ENCODE assay signal across 1 cellular context in genomic region chr16:56710181-56710737, GRCh38.
TF ChIP-seq lines count a peak whose summit lies in the region.

No MANE protein-coding gene starts in this region.

TF ChIP-seq in GM12878, 131 proteins besides CTCF, POLR2A, EP300 and RAD21:
- no peak for TF ChIP-seq ZNF217 (IDR thresholded peaks at IDR 0.05)
- TF ChIP-seq RFX5 (IDR thresholded peaks at IDR 0.05; ENCODE audit: low read depth, low read length), result no peak
- TF ChIP-seq EZH2 (IDR thresholded peaks at IDR 0.05; ENCODE audit: borderline replicate concordance, control insufficient read depth, low read depth, low read length), result no peak
- TF ChIP-seq SMC3 (IDR thresholded peaks at IDR 0.05; ENCODE audit: borderline replicate concordance, low read length), result no peak
- no peak for TF ChIP-seq ZSCAN29 (IDR thresholded peaks at IDR 0.05)
- TF ChIP-seq E2F8 (IDR thresholded peaks at IDR 0.05; ENCODE audit: low read depth, partially characterized antibody), result no peak
- TF ChIP-seq ZNF24 (IDR thresholded peaks at IDR 0.05), result no peak
- no peak for TF ChIP-seq RBBP5 (conservative IDR thresholded peaks at IDR 0.05)
- TF ChIP-seq CBX5 (IDR thresholded peaks at IDR 0.05; ENCODE audit: low read depth), result no peak
- TF ChIP-seq SUZ12 (IDR thresholded peaks at IDR 0.05; ENCODE audit: unreplicated experiment), result no peak
- TF ChIP-seq, protein P1, sequence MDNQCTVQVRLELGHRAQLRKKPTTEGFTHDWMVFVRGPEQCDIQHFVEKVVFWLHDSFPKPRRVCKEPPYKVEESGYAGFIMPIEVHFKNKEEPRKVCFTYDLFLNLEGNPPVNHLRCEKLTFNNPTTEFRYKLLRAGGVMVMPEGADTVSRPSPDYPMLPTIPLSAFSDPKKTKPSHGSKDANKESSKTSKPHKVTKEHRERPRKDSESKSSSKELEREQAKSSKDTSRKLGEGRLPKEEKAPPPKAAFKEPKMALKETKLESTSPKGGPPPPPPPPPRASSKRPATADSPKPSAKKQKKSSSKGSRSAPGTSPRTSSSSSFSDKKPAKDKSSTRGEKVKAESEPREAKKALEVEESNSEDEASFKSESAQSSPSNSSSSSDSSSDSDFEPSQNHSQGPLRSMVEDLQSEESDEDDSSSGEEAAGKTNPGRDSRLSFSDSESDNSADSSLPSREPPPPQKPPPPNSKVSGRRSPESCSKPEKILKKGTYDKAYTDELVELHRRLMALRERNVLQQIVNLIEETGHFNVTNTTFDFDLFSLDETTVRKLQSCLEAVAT (IDR thresholded peaks at IDR 0.05), result no peak
- TF ChIP-seq PAX5 (IDR thresholded peaks at IDR 0.05; ENCODE audit: borderline replicate concordance, low read depth, low read length), result no peak
- TF ChIP-seq NBN (IDR thresholded peaks at IDR 0.05), result no peak
- TF ChIP-seq WRNIP1 (IDR thresholded peaks at IDR 0.05; ENCODE audit: borderline replicate concordance, low read depth, low read length), result no peak
- no peak for TF ChIP-seq ZNF384 (IDR thresholded peaks at IDR 0.05; ENCODE audit: borderline replicate concordance, low read depth, low read length)
- TF ChIP-seq YY1 (IDR thresholded peaks at IDR 0.05; ENCODE audit: low read depth, low read length), result no peak
- no peak for TF ChIP-seq POLR2AphosphoS5 (IDR thresholded peaks at IDR 0.05; ENCODE audit: low read length)
